Comparison of ENCODE assay signal across 19 cellular contexts in the genomic region with DNA sequence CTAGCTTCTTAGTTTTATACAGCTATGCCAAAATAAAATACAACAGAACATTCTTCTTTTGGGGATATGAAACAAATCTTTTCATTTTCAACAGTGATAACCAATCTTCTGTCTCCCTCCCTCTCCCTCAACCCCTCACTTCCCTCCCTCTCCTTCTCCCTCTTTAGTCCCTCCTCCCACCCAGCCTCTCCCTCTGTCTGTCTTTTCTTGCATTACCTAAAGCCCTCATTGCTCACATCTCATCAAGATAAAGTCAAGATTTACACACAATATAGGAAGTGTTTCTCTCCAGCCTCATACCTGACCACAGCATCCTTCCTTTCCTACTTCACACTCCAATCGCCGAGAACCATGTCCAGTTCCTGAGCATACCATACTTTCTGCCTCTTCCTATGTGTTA.
DNase-seq lines count a peak whose midpoint lies in the region; ATAC-seq and TF ChIP-seq lines count a peak whose summit lies in the region.
"Had no signal": no experiment of that assay in that cellular context is flagged by ENCODE, and none has a peak within 500 bp of the region (broad histone marks: within the 10 kb centered on the region; RNA-seq: fewer than 3 reads in every experiment).

No MANE protein-coding gene starts in this region.

- peaks cover 0 to 9% (median 0%) of the 10 kb centered on the region in 11 experiments; a peak in 3 of 22 replicates for H3K9me3 ChIP-seq in BLaER1 treated with 17β-estradiol and CSF1 and Interleukin-3, amounts not matched to agents 10 nM and 100 nM (replicated peaks in 1 of 11)
- no peaks in the 10 kb centered on the region for H3K9me3 ChIP-seq in ascending aorta
- H3K9me3 ChIP-seq in left lung: no peaks in the 10 kb centered on the region
- H3K9me3 ChIP-seq: prostate gland had no signal

- ATAC-seq in left lung (no peak), HG02798 (IDR thresholded peaks at IDR 0.05; ENCODE audit: poor library complexity, unreplicated experiment) (no peak)
- ATAC-seq: activated CD8-positive, alpha-beta T cell treated with anti-CD3 and anti-CD28 coated beads for 36 hours; stimulated activated naive B cell treated with anti-CD40 and anti-IgM and Interleukin-4, amounts not matched to agents 10 μg/mL and 1 μg/mL and 100 μg/mL, for 72 hours had no signal

- no peak for TF ChIP-seq CTCF in ascending aorta (IDR thresholded peaks at IDR 0.05)
- no peak for TF ChIP-seq CTCF in left lung (IDR thresholded peaks at IDR 0.05)

- H3K36me3 ChIP-seq in BLaER1 treated with 17β-estradiol and CSF1 and Interleukin-3, amounts not matched to agents 10 nM and 100 nM: no peaks in the 10 kb centered on the region
- H3K36me3 ChIP-seq in ascending aorta: peaks cover 0 to 5% of the 10 kb centered on the region in 2 donors
- H3K36me3 ChIP-seq in left lung: no peaks in the 10 kb centered on the region
- H3K36me3 ChIP-seq in rectal smooth muscle tissue (ENCODE audit: control insufficient read depth, insufficient read depth, low read length): no peaks in the 10 kb centered on the region
- H3K36me3 ChIP-seq: prostate gland had no signal

- DNase-seq in ascending aorta (ENCODE audit: low spot score in 2 of 2) (no peak), left lung (no peak), RKO (ENCODE audit: low spot score) (no peak), NCI-H2227 (lab: John Stamatoyannopoulos, UW; ENCODE audit: unreplicated experiment) (no peak), A172 (ENCODE audit: low spot score) (no peak)
- DNase-seq: activated CD8-positive, alpha-beta T cell treated with anti-CD3 and anti-CD28 coated beads for 36 hours; activated naive CD8-positive, alpha-beta T cell treated with anti-CD3 and anti-CD28 coated beads, Interleukin-2, amount 10 ng/mL, durations not matched to agents 7 days and 5 days; activated T-cell treated with anti-CD3 and anti-CD28 coated beads, Interleukin-2, amount 50 U/mL, for 48 hours; effector CD8-positive, alpha-beta T cell; HCEC 1CT; hypothalamus; NCI-H1436 treated with DMSO at 0.1 percent for 48 hours; NCI-H345; stimulated activated naive B cell treated with anti-CD40 and anti-IgM and Interleukin-4, amounts not matched to agents 10 μg/mL and 1 μg/mL and 100 μg/mL, for 72 hours had no signal

- no peak overlapping the region for H3K9ac ChIP-seq in BLaER1 treated with 17β-estradiol and CSF1 and Interleukin-3, amounts not matched to agents 10 nM and 100 nM
- no peak overlapping the region for H3K9ac ChIP-seq in rectal smooth muscle tissue (ENCODE audit: low read length)

- intact Hi-C loops in ascending aorta (cut with DNase I) (no loop called here), left lung (cut with DNase I) (no loop called here)

- H3K27me3 ChIP-seq in BLaER1 treated with 17β-estradiol and CSF1 and Interleukin-3, amounts not matched to agents 10 nM and 100 nM: no peaks in the 10 kb centered on the region
- H3K27me3 ChIP-seq in ascending aorta: no peaks in the 10 kb centered on the region
- no peaks in the 10 kb centered on the region for H3K27me3 ChIP-seq in left lung
- no peaks in the 10 kb centered on the region for H3K27me3 ChIP-seq in rectal smooth muscle tissue (ENCODE audit: control insufficient read depth, insufficient read depth, low read length)

- H3K4me1 ChIP-seq in BLaER1 treated with 17β-estradiol and CSF1 and Interleukin-3, amounts not matched to agents 10 nM and 100 nM: peaks cover 0 to 25% (median 18%) of the 10 kb centered on the region in 10 experiments; a peak in 14 of 20 replicates
- H3K4me1 ChIP-seq in ascending aorta (peaks cover 17 to 50% of the 10 kb centered on the region in 2 donors), left lung (peaks cover 6 to 16% of the 10 kb centered on the region in 2 donors), rectal smooth muscle tissue (ENCODE audit: control insufficient read depth, insufficient read depth, low read length) (peaks cover 28% of the 10 kb centered on the region)

- H3K4me3 ChIP-seq in BLaER1 treated with 17β-estradiol and CSF1 and Interleukin-3, amounts not matched to agents 10 nM and 100 nM: no peak overlapping the region
- H3K4me3 ChIP-seq in ascending aorta (no peak overlapping the region), left lung (no peak overlapping the region), rectal smooth muscle tissue (ENCODE audit: low read length) (no peak overlapping the region)
- H3K4me3 ChIP-seq: prostate gland had no signal

- peak overlapping the region in 6 of 11 experiments; percentile 2 to 40 (median 18); a peak in 7 of 22 replicates for H3K4me2 ChIP-seq in BLaER1 treated with 17β-estradiol and CSF1 and Interleukin-3, amounts not matched to agents 10 nM and 100 nM

- H3K27ac ChIP-seq in BLaER1 treated with 17β-estradiol and CSF1 and Interleukin-3, amounts not matched to agents 10 nM and 100 nM: no peak overlapping the region
- H3K27ac ChIP-seq in ascending aorta: peak overlapping the region; percentile 84 to 86
- H3K27ac ChIP-seq in left lung: peak overlapping the region; percentile 38 to 77
- peak overlapping the region; percentile 69 for H3K27ac ChIP-seq in rectal smooth muscle tissue (ENCODE audit: low read depth, low read length)
- H3K27ac ChIP-seq: VCaP had no signal

- no peaks in the 10 kb centered on the region for H4K20me1 ChIP-seq in BLaER1 treated with 17β-estradiol and CSF1 and Interleukin-3, amounts not matched to agents 10 nM and 100 nM

Comparison
In these comparisons a context has a peak if more than half of its experiments do, and no peak if none do; other contexts are left out.
1. H3K27ac ChIP-seq: peak in ascending aorta (2 of 2), left lung (2 of 2) and rectal smooth muscle tissue (single experiment); none in BLaER1 treated with 17β-estradiol and CSF1 and Interleukin-3, amounts not matched to agents 10 nM and 100 nM (0 of 11).